Comparison of ENCODE assay signal across 9 cellular contexts in the genomic region with DNA sequence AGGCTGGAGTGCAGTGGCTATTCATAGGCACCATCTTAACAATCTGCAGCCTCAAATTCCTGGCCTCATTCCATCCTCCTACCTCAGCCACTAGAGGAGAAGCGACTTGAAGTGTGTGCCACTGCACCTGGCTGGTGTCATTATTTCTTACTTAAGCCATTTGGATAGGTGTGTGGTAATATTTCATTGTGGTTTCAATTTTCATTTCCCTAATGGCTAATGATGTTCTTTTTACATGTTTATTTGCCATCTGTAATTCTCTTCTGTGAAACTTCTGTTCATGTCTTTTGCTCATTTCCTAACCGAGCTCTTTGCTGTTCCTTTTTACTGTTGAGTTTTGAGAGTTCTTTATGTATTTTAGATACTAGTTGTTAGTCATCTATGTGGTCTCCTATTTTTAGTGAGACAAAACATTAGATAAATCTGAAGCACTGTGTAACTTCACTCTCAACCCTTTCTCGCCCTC.
DNase-seq lines count a peak whose midpoint lies in the region; ATAC-seq lines count a peak whose summit lies in the region.
"Had no signal": no experiment of that assay in that cellular context is flagged by ENCODE, and none has a peak within 500 bp of the region (broad histone marks: within the 10 kb centered on the region; RNA-seq: fewer than 3 reads in every experiment).

No MANE protein-coding gene starts in this region.

- in situ Hi-C loops in ACHN (cut with HindIII; ENCODE audit: low pct_ligation_motif_present, low pct_unique_long_range_greater_than_20kb, low sequenced_read_pairs): no loop called here

- peaks cover 0 to 8% of the 10 kb centered on the region in 2 donors for H3K36me3 Mint-ChIP-seq in naive B cell

- peaks cover 32 to 58% (median 54%) of the 10 kb centered on the region in 3 donors for H3K4me1 Mint-ChIP-seq in naive B cell

- peak; percentile 67 for ATAC-seq in GM21737 (IDR thresholded peaks at IDR 0.05; ENCODE audit: unreplicated experiment)
- peak; percentile 63 to 68 for ATAC-seq in naive B cell (ENCODE audit: low read depth in 2 of 2)
- ATAC-seq: effector memory CD8-positive, alpha-beta T cell had no signal

- DNase-seq in NCI-H748 (lab: John Stamatoyannopoulos, UW; ENCODE audit: unreplicated experiment) (peak; percentile 10), NCI-H748 treated with DMSO at 0.1 percent for 48 hours (lab: John Stamatoyannopoulos, UW) (no peak), NCI-H1105 treated with DMSO at 0.1 percent for 48 hours (lab: John Stamatoyannopoulos, UW) (peak; percentile 75), naive B cell (peak; percentile 11), ACHN (no peak), CD1c-positive myeloid dendritic cell (ENCODE audit: extremely low spot score) (no peak), middle frontal gyrus (ENCODE audit: extremely low spot score, low spot score) (no peak)
- DNase-seq: effector memory CD8-positive, alpha-beta T cell had no signal

- peak overlapping the region in 5 of 6 donors; percentile 8 to 82 (median 76) for H3K27ac Mint-ChIP-seq in naive B cell

- H3K9me3 Mint-ChIP-seq in naive B cell: peaks cover 0 to 2% (median 0%) of the 10 kb centered on the region in 7 donors
- H3K9me3 Mint-ChIP-seq: effector memory CD8-positive, alpha-beta T cell had no signal

- H3K4me3 Mint-ChIP-seq in naive B cell: peak overlapping the region in 7 of 8 donors; percentile 2 to 85 (median 38)
- H3K4me3 Mint-ChIP-seq: effector memory CD8-positive, alpha-beta T cell had no signal

- no peaks in the 10 kb centered on the region for H3K27me3 Mint-ChIP-seq in naive B cell
- H3K27me3 Mint-ChIP-seq: effector memory CD8-positive, alpha-beta T cell had no signal

Comparison
In these comparisons a context has a peak if more than half of its experiments do, and no peak if none do; other contexts are left out.
1. DNase-seq: peak in NCI-H748 (single experiment), NCI-H1105 treated with DMSO at 0.1 percent for 48 hours (single experiment) and naive B cell (single experiment); none in NCI-H748 treated with DMSO at 0.1 percent for 48 hours (single experiment), ACHN (single experiment), CD1c-positive myeloid dendritic cell (single experiment) and middle frontal gyrus (single experiment).